8 cellular contexts compared by ENCODE assay signal in the genomic region with DNA sequence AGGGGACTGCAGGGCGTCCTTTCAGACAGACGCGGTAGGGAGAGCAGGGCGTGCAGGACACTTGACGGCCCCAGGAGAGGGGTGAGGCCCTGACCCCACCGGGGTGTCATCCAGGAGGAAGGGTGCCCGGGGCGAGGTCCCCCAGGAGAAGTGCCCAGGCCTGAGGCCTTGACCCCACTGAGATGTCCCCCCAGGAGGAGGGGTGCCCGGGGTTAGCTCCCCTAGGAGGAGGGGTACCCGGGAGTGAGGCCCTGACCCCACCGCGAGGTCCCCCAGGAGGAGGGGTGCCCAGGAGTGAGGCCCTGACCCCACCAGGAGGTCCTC. TPM values are rescaled to one million over a fixed set of nuclear protein-coding genes. Genes with fewer than 3 reads are reported as not detected.
A peak's percentile ranks its signal among the peaks of the same experiment; 100 is the strongest.
DNase-seq lines count a peak whose midpoint lies in the region; ATAC-seq and TF ChIP-seq lines count a peak whose summit lies in the region.

No MANE protein-coding gene starts in this region.

- no peaks in the 10 kb centered on the region for H4K20me1 ChIP-seq in Loucy (ENCODE audit: insufficient read depth, low read length, poor library complexity, severe bottlenecking)

- peaks cover 13% of the 10 kb centered on the region for H3K79me2 ChIP-seq in Loucy (ENCODE audit: insufficient read depth, low read length)

- peak overlapping the region; percentile 73 for H3K27ac ChIP-seq in duodenal mucosa (ENCODE audit: low read depth, low read length)

- H3K9ac ChIP-seq in Loucy (ENCODE audit: low read depth, low read length, poor library complexity, severe bottlenecking) (peak overlapping the region; percentile 73), duodenal mucosa (ENCODE audit: low read depth in 1 of 2, low read length in 2 of 2) (peak overlapping the region; percentile 63 to 91)

- peaks cover 0 to 5% (median under 1%) of the 10 kb centered on the region in 7 donors for H3K9me3 Mint-ChIP-seq in CD14-positive monocyte
- no peaks in the 10 kb centered on the region for H3K9me3 Mint-ChIP-seq in neural crest cell

- DNase-seq in CD14-positive monocyte (ENCODE audit: low spot score) (no peak), neural crest cell (ENCODE audit: low read depth, low spot score) (no peak), GM19240 (ENCODE audit: insufficient read length, low spot score) (no peak), left colon (no peak)

- H3K4me3 Mint-ChIP-seq in CD14-positive monocyte (peak overlapping the region; percentile 41 to 65), neural crest cell (peak overlapping the region; percentile 79)

- peak overlapping the region; percentile 80 for H3K4me2 ChIP-seq in Loucy (ENCODE audit: low read depth, low read length, poor library complexity, severe bottlenecking)

- peaks cover under 1% of the 10 kb centered on the region; the same call in 1 of the 2 replicates for H3K9me3 ChIP-seq in Loucy (ENCODE audit: insufficient read depth, low read depth, low read length)
- H3K9me3 ChIP-seq in duodenal mucosa (ENCODE audit: control insufficient read depth in 1 of 2, low read length in 2 of 2), result no peaks in the 10 kb centered on the region

- H2AFZ ChIP-seq in Loucy (ENCODE audit: low read length), result peak overlapping the region; percentile 75; the same call in 1 of the 2 replicates

- H3K36me3 Mint-ChIP-seq in CD14-positive monocyte, result no peaks in the 10 kb centered on the region
- peaks cover 7% of the 10 kb centered on the region for H3K36me3 Mint-ChIP-seq in neural crest cell (ENCODE audit: low read depth)

- H3F3A ChIP-seq in Loucy (ENCODE audit: low read depth), result peaks cover 9% of the 10 kb centered on the region

- H3K4me1 Mint-ChIP-seq in CD14-positive monocyte, result peaks cover 58% of the 10 kb centered on the region
- peaks cover 5% of the 10 kb centered on the region for H3K4me1 Mint-ChIP-seq in neural crest cell

- H3K27me3 Mint-ChIP-seq in CD14-positive monocyte (ENCODE audit: low read depth in 3 of 3), result peaks cover 1 to 6% (median 2%) of the 10 kb centered on the region in 3 donors
- no peaks in the 10 kb centered on the region for H3K27me3 Mint-ChIP-seq in neural crest cell (ENCODE audit: low read depth)

- intact Hi-C loops in CD14-positive monocyte (cut with micrococcal nuclease), result loop anchor here (2.0 to 5.0 kb wide), 2 partner anchors 29 to 90 kb away; no protein-coding TSS in a partner anchor
- intact Hi-C loops in left colon (cut with DNase I, micrococcal nuclease), result no loop called here

- H3K4me3 ChIP-seq in Loucy (ENCODE audit: low read length, poor library complexity, severe bottlenecking) (peak overlapping the region; percentile 72), duodenal mucosa (ENCODE audit: low read depth in 1 of 2, low read length in 2 of 2) (peak overlapping the region; percentile 52 to 68)

- ATAC-seq in HG03521 (IDR thresholded peaks at IDR 0.05; ENCODE audit: unreplicated experiment) (no peak), left colon (no peak), GM18858 (IDR thresholded peaks at IDR 0.05; ENCODE audit: unreplicated experiment) (no peak)

- H3K4me1 ChIP-seq in Loucy (ENCODE audit: insufficient read depth, low read length, poor library complexity, severe bottlenecking), result peaks cover 56% of the 10 kb centered on the region
- H3K4me1 ChIP-seq in duodenal mucosa (ENCODE audit: control insufficient read depth in 1 of 2, insufficient read depth in 2 of 2, low read length in 2 of 2), result peaks cover 13 to 26% of the 10 kb centered on the region in 2 donors

- no peaks in the 10 kb centered on the region for H3K27me3 ChIP-seq in Loucy (ENCODE audit: insufficient read depth, low read length, poor library complexity, severe bottlenecking)
- no peaks in the 10 kb centered on the region for H3K27me3 ChIP-seq in duodenal mucosa (ENCODE audit: control insufficient read depth in 1 of 2, insufficient read depth in 2 of 2, low read length in 2 of 2)

- H3K27ac Mint-ChIP-seq in CD14-positive monocyte (peak overlapping the region; percentile 89 to 99 (median 93)), neural crest cell (ENCODE audit: unreplicated experiment) (peak overlapping the region; percentile 75)

- no peaks in the 10 kb centered on the region for H3K9me2 ChIP-seq in Loucy (replicated peaks; ENCODE audit: low read depth, low read length)

- no peaks in the 10 kb centered on the region for H3K36me3 ChIP-seq in Loucy (ENCODE audit: insufficient read depth, low read length)
- H3K36me3 ChIP-seq in duodenal mucosa (ENCODE audit: control insufficient read depth in 1 of 2, insufficient read depth in 2 of 2, low read length in 2 of 2), result no peaks in the 10 kb centered on the region

- TF ChIP-seq CTCF in CD14-positive monocyte (IDR thresholded peaks at IDR 0.05) (no peak), Loucy (conservative IDR thresholded peaks at IDR 0.05; ENCODE audit: low read length) (no peak), neural crest cell (conservative IDR thresholded peaks at IDR 0.05) (no peak)

RNA-seq across cellular contexts. Expression of a gene that starts 27.2 kb away (rescaled TPM):
- polyA plus RNA-seq in CD14-positive monocyte, result 10 to 100 TPM; 13.1 to 29.8 TPM
- total RNA-seq in neural crest cell, result 14.7 and 18.2 TPM in 2 replicates
- total RNA-seq in left colon, result 100 to 1,000 TPM in 1 of 2 donors, 10 to 100 TPM in 1; 96.7 to 133 TPM

Comparison
In these comparisons a context has a peak if more than half of its experiments do, and no peak if none do; other contexts are left out.
1. intact Hi-C loops: an anchor here in CD14-positive monocyte (2.0 to 5.0 kb wide); none called in left colon.